Comparison of ENCODE assay signal across 22 cellular contexts in genomic region chr1:177311111-177311510, GRCh38.
"Had no signal": no experiment of that assay in that cellular context is flagged by ENCODE, and none has a peak within 500 bp of the region (broad histone marks: within the 10 kb centered on the region; RNA-seq: fewer than 3 reads in every experiment).

No MANE protein-coding gene starts in this region.

- H3K27ac Mint-ChIP-seq: activated CD8-positive, alpha-beta T cell treated with anti-CD3 and anti-CD28 coated beads, Interleukin-2, amount 10 ng/mL, durations not matched to agents 7 days and 5 days; activated naive CD4-positive, alpha-beta T cell treated with anti-CD3 and anti-CD28 coated beads, Interleukin-2, amount 50 U/mL, for 72 hours; naive thymus-derived CD8-positive, alpha-beta T cell; stimulated activated memory B cell treated with anti-CD40 and anti-IgM and Interleukin-4, amounts not matched to agents 10 μg/mL and 1 μg/mL and 100 μg/mL, for 72 hours; type B pancreatic cell had no signal

- H2AFZ ChIP-seq: parathyroid adenoma had no signal

- H3K27me3 Mint-ChIP-seq: central memory CD8-positive, alpha-beta T cell; stimulated activated memory B cell treated with anti-CD40 and anti-IgM and Interleukin-4, amounts not matched to agents 10 μg/mL and 1 μg/mL and 100 μg/mL, for 72 hours had no signal

- H3K4me1 ChIP-seq: ascending aorta, colonic mucosa, left lung, parathyroid adenoma, sigmoid colon, stomach had no signal

- H3K79me2 ChIP-seq: parathyroid adenoma had no signal

- H3K4me3 ChIP-seq: ascending aorta, colonic mucosa, left lung, lung, sigmoid colon, smooth muscle cell, stomach, thoracic aorta had no signal

- H3K9ac ChIP-seq: parathyroid adenoma had no signal

- H3K4me2 ChIP-seq: smooth muscle cell had no signal

- ATAC-seq: activated CD8-positive, alpha-beta T cell treated with anti-CD3 and anti-CD28 coated beads, Interleukin-2, amount 10 ng/mL, durations not matched to agents 7 days and 5 days; activated naive CD4-positive, alpha-beta T cell treated with anti-CD3 and anti-CD28 coated beads, Interleukin-2, amount 50 U/mL, for 72 hours; left lung; naive thymus-derived CD8-positive, alpha-beta T cell; stimulated activated memory B cell treated with anti-CD40 and anti-IgM and Interleukin-4, amounts not matched to agents 10 μg/mL and 1 μg/mL and 100 μg/mL, for 72 hours had no signal

- H3K9me3 ChIP-seq: ascending aorta, colonic mucosa, left lung, stomach, thoracic aorta had no signal

- DNase-seq: activated CD4-positive, alpha-beta T cell treated with anti-CD3 and anti-CD28 coated beads for 1 hour; activated CD4-positive, alpha-beta T cell treated with anti-CD3 and anti-CD28 coated beads, Interleukin-2, amount 50 U/mL, for 1 hour; activated CD8-positive, alpha-beta T cell treated with anti-CD3 and anti-CD28 coated beads, Interleukin-2, amount 10 ng/mL, durations not matched to agents 7 days and 5 days; activated T-cell treated with anti-CD3 and anti-CD28 coated beads, Interleukin-2, amount 50 U/mL, for 1 hour; colonic mucosa; kidney; left lung; naive thymus-derived CD8-positive, alpha-beta T cell; sigmoid colon; stimulated activated CD4-positive, alpha-beta T cell treated with anti-CD3 and anti-CD28 coated beads, Interleukin-15, amount 100 ng/mL, for 24 hours; stomach; T-helper 1 cell; WERI-Rb-1 had no signal

- H3K36me3 Mint-ChIP-seq: activated naive CD4-positive, alpha-beta T cell treated with anti-CD3 and anti-CD28 coated beads, Interleukin-2, amount 50 U/mL, for 72 hours; naive thymus-derived CD8-positive, alpha-beta T cell; stimulated activated memory B cell treated with anti-CD40 and anti-IgM and Interleukin-4, amounts not matched to agents 10 μg/mL and 1 μg/mL and 100 μg/mL, for 72 hours; type B pancreatic cell had no signal

- H3K27ac ChIP-seq: ascending aorta, colonic mucosa, left lung, parathyroid adenoma, sigmoid colon, stomach, thoracic aorta, WERI-Rb-1 had no signal

- H3K4me1 Mint-ChIP-seq: central memory CD8-positive, alpha-beta T cell; naive thymus-derived CD8-positive, alpha-beta T cell; stimulated activated memory B cell treated with anti-CD40 and anti-IgM and Interleukin-4, amounts not matched to agents 10 μg/mL and 1 μg/mL and 100 μg/mL, for 72 hours had no signal

- H3K9me3 Mint-ChIP-seq: stimulated activated memory B cell treated with anti-CD40 and anti-IgM and Interleukin-4, amounts not matched to agents 10 μg/mL and 1 μg/mL and 100 μg/mL, for 72 hours; type B pancreatic cell had no signal

- H3K27me3 ChIP-seq: ascending aorta, colonic mucosa, left lung, stomach had no signal

- H3K4me3 Mint-ChIP-seq: activated CD8-positive, alpha-beta T cell treated with anti-CD3 and anti-CD28 coated beads, Interleukin-2, amount 10 ng/mL, durations not matched to agents 7 days and 5 days; central memory CD8-positive, alpha-beta T cell; naive thymus-derived CD8-positive, alpha-beta T cell; stimulated activated memory B cell treated with anti-CD40 and anti-IgM and Interleukin-4, amounts not matched to agents 10 μg/mL and 1 μg/mL and 100 μg/mL, for 72 hours; type B pancreatic cell had no signal

- H3K36me3 ChIP-seq: ascending aorta, colonic mucosa, left lung, sigmoid colon, stomach, thoracic aorta, WERI-Rb-1 had no signal
